In genomic region chr13:26759156-26759906, GRCh38 we compare ENCODE assay signal across 9 cellular contexts. TPM values are rescaled to one million over a fixed set of nuclear protein-coding genes. Genes with fewer than 3 reads are reported as not detected.
DNase-seq lines count a peak whose midpoint lies in the region; ATAC-seq and TF ChIP-seq lines count a peak whose summit lies in the region.
"Had no signal": no experiment of that assay in that cellular context is flagged by ENCODE, and none has a peak within 500 bp of the region (broad histone marks: within the 10 kb centered on the region; RNA-seq: fewer than 3 reads in every experiment).

No MANE protein-coding gene starts in this region.

- POLR2A ChIA-PET in Panc1 (lab: Charles Lee): no interaction called here

- intact Hi-C loops in Panc1 (cut with micrococcal nuclease; ENCODE audit: unreplicated experiment): no loop called here

- BruUV-seq in Panc1 (replicated peaks; lab: Mats Ljungman, UMichigan): no TSS peak

- H3K36me3 ChIP-seq in ES-I3 (ENCODE audit: insufficient read depth, low read length): no peaks in the 10 kb centered on the region
- H3K36me3 ChIP-seq in Panc1 (ENCODE audit: control insufficient read depth, insufficient read depth, low read length): no peaks in the 10 kb centered on the region
- H3K36me3 ChIP-seq in rectal smooth muscle tissue (ENCODE audit: control insufficient read depth, insufficient read depth, low read length): no peaks in the 10 kb centered on the region

- no peaks in the 10 kb centered on the region for H3K36me3 Mint-ChIP-seq in endothelial cell (ENCODE audit: low read depth, unreplicated experiment)

- peak overlapping the region; percentile 81 for H3K4me3 Mint-ChIP-seq in endothelial cell (ENCODE audit: unreplicated experiment)

- H3K9ac ChIP-seq in ES-I3 (ENCODE audit: low read depth, low read length) (peak overlapping the region; percentile 50; the same call in 1 of the 2 replicates), rectal smooth muscle tissue (ENCODE audit: low read length) (no peak overlapping the region)

- H3K9me3 ChIP-seq in ES-I3 (ENCODE audit: control insufficient read depth, insufficient read depth, low read length) (no peaks in the 10 kb centered on the region), Panc1 (ENCODE audit: control insufficient read depth, insufficient read depth, low read depth, low read length) (no peaks in the 10 kb centered on the region)

- DNase-seq in Panc1 (ENCODE audit: low read depth, low spot score) (no peak), endothelial cell (ENCODE audit: low spot score) (no peak), HT-29 (ENCODE audit: low spot score) (no peak), NCI-H2196 treated with DMSO at 0.1 percent for 48 hours (lab: John Stamatoyannopoulos, UW; ENCODE audit: unreplicated experiment) (no peak), NCI-H1436 treated with DMSO at 0.1 percent for 48 hours (lab: John Stamatoyannopoulos, UW) (no peak)

- peaks cover 7% of the 10 kb centered on the region for H3K4me1 Mint-ChIP-seq in endothelial cell (ENCODE audit: unreplicated experiment)

- H3K4me1 ChIP-seq in ES-I3 (ENCODE audit: insufficient read depth, low read length) (no peaks in the 10 kb centered on the region), Panc1 (ENCODE audit: control insufficient read depth, insufficient read depth, low read length) (no peaks in the 10 kb centered on the region; the same call in 1 of the 2 replicates), rectal smooth muscle tissue (ENCODE audit: control insufficient read depth, insufficient read depth, low read length) (peaks cover 6% of the 10 kb centered on the region)

- peaks cover 31% of the 10 kb centered on the region for H3K27me3 Mint-ChIP-seq in endothelial cell (ENCODE audit: unreplicated experiment)

- peak overlapping the region; percentile 23 to 35 for H3K4me3 ChIP-seq in Panc1 (ENCODE audit: low read depth in 2 of 2, low read length in 2 of 2)
- H3K4me3 ChIP-seq in rectal smooth muscle tissue (ENCODE audit: low read length): peak overlapping the region; percentile 16

- CTCF ChIA-PET in Panc1 (lab: Charles Lee): no interaction called here

- TF ChIP-seq CTCF in Panc1 (IDR thresholded peaks at IDR 0.05): no peak
- no peak for TF ChIP-seq CTCF in endothelial cell (IDR thresholded peaks at IDR 0.05; ENCODE audit: unreplicated experiment)

- in situ Hi-C loops in Panc1 (cut with HindIII; ENCODE audit: low pct_unique_long_range_greater_than_20kb, low sequenced_read_pairs): no loop called here

- no peaks in the 10 kb centered on the region for H3K9me3 Mint-ChIP-seq in endothelial cell (ENCODE audit: unreplicated experiment)

- H3K27me3 ChIP-seq in Panc1 (ENCODE audit: control insufficient read depth, insufficient read depth, low read length) (peaks cover 17% of the 10 kb centered on the region), rectal smooth muscle tissue (ENCODE audit: control insufficient read depth, insufficient read depth, low read length) (peaks cover 15% of the 10 kb centered on the region)

- H3K27ac ChIP-seq in Panc1 (ENCODE audit: low read length) (no peak overlapping the region), rectal smooth muscle tissue (ENCODE audit: low read depth, low read length) (no peak overlapping the region)

- no peak overlapping the region for H3K27ac Mint-ChIP-seq in endothelial cell (ENCODE audit: unreplicated experiment)

- ATAC-seq in Panc1: peak; percentile 33; the same call in 1 of the 2 replicates
- ATAC-seq in GM19328 (IDR thresholded peaks at IDR 0.05; ENCODE audit: unreplicated experiment): no peak

RNA-seq across cellular contexts. Expression of gene GPR12, which starts 1.3 kb away (rescaled TPM):
- total RNA-seq in Panc1 (2021; ENCODE audit: unreplicated experiment) (not detected), endothelial cell (ENCODE audit: unreplicated experiment) (not detected)
- polyA plus RNA-seq in Panc1 (2012; ENCODE audit: insufficient read length): not detected
- total RNA-seq in HT-29 (2014; rRNA removed; shearing (Covaris generic)): not detected in 2 replicates
- total RNA-seq: endothelial cell of umbilical vein had no signal
- polyA plus RNA-seq: endothelial cell of umbilical vein had no signal
